ENCODE assay signal across 3 cellular contexts in the genomic region with DNA sequence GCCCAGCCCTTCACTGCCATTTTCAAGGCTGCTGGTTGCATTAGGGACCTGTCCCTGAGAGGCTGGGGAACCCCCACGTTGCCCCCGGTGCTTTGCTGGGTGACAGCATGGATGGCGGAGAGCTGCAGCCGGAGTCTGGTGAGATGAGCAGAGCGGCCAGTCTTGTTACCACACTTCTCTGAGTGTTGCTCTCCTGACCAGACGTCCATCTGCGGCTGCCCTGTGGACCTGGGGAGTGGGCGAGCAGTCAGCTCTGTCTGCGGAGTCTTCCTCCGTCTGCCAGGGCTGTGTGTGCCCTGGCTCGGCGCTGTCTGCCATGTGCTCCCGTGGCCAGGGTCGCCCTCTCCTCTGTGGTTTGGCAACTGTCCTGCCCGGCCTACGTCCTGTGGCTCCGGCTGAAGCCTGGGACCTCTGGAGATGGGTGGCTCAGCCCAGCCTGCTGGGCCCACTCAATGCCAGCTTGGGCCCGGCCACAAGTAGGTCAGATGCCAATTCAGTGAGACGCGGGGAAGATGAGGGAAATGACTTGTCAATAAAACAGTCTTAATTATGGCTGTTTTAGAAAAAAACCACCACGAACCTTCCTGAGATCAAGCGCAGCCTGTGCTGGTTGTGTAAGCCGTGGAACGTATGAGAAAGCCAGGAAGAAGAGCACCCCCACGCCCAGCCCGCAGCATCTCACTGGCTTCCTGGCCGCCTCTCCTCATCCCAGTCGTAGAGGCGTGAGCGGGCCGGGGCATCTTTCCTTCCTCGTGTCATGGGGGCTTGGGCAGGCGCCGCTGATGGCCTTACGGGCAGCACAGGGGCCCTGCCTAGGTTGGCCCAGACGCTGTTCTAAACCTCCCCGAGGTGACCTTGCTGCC.
TF ChIP-seq lines count a peak whose summit lies in the region.

No MANE protein-coding gene starts in this region.

TF ChIP-seq in SK-N-SH, 30 proteins besides CTCF, POLR2A, EP300 and RAD21 (continues in another document):
- TF ChIP-seq RCOR1 (IDR thresholded peaks at IDR 0.05; ENCODE audit: low read length) = no peak
- TF ChIP-seq, protein P1, sequence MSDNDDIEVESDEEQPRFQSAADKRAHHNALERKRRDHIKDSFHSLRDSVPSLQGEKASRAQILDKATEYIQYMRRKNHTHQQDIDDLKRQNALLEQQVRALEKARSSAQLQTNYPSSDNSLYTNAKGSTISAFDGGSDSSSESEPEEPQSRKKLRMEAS (IDR thresholded peaks at IDR 0.05; ENCODE audit: low read depth) = no peak
- TF ChIP-seq EZH2phosphoT487 (IDR thresholded peaks at IDR 0.05; ENCODE audit: borderline replicate concordance, low read depth) = no peak
- TF ChIP-seq FOSL2 (IDR thresholded peaks at IDR 0.05; ENCODE audit: borderline replicate concordance, low read depth) = no peak
- no peak for TF ChIP-seq FOXJ3 (CRISPR knock-in tag; IDR thresholded peaks at IDR 0.05)
- TF ChIP-seq, protein P2, sequence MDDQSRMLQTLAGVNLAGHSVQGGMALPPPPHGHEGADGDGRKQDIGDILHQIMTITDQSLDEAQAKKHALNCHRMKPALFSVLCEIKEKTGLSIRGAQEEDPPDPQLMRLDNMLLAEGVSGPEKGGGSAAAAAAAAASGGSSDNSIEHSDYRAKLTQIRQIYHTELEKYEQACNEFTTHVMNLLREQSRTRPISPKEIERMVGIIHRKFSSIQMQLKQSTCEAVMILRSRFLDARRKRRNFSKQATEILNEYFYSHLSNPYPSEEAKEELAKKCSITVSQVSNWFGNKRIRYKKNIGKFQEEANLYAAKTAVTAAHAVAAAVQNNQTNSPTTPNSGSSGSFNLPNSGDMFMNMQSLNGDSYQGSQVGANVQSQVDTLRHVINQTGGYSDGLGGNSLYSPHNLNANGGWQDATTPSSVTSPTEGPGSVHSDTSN (IDR thresholded peaks at IDR 0.05) = no peak
- no peak for TF ChIP-seq MXI1 (IDR thresholded peaks at IDR 0.05; ENCODE audit: low read depth, low read length)
- no peak for TF ChIP-seq GATA2 (CRISPR knock-in tag; IDR thresholded peaks at IDR 0.05)
- TF ChIP-seq, protein P3, sequence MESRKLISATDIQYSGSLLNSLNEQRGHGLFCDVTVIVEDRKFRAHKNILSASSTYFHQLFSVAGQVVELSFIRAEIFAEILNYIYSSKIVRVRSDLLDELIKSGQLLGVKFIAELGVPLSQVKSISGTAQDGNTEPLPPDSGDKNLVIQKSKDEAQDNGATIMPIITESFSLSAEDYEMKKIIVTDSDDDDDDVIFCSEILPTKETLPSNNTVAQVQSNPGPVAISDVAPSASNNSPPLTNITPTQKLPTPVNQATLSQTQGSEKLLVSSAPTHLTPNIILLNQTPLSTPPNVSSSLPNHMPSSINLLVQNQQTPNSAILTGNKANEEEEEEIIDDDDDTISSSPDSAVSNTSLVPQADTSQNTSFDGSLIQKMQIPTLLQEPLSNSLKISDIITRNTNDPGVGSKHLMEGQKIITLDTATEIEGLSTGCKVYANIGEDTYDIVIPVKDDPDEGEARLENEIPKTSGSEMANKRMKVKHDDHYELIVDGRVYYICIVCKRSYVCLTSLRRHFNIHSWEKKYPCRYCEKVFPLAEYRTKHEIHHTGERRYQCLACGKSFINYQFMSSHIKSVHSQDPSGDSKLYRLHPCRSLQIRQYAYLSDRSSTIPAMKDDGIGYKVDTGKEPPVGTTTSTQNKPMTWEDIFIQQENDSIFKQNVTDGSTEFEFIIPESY (IDR thresholded peaks at IDR 0.05; ENCODE audit: borderline replicate concordance, low read depth) = no peak
- no peak for TF ChIP-seq RFX5 (IDR thresholded peaks at IDR 0.05; ENCODE audit: low read length)
- TF ChIP-seq, protein P4, sequence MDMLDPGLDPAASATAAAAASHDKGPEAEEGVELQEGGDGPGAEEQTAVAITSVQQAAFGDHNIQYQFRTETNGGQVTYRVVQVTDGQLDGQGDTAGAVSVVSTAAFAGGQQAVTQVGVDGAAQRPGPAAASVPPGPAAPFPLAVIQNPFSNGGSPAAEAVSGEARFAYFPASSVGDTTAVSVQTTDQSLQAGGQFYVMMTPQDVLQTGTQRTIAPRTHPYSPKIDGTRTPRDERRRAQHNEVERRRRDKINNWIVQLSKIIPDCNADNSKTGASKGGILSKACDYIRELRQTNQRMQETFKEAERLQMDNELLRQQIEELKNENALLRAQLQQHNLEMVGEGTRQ (IDR thresholded peaks at IDR 0.05; ENCODE audit: borderline replicate concordance, low read depth, low read length) = no peak
- no peak for TF ChIP-seq ELF1 (IDR thresholded peaks at IDR 0.05)
- no peak for TF ChIP-seq CHD2 (IDR thresholded peaks at IDR 0.05; ENCODE audit: low read length, partially characterized antibody)

TF ChIP-seq in SK-N-SH treated with all-trans-retinoic acid at 6 μM for 48 hours, 23 proteins besides CTCF, POLR2A, EP300 and RAD21 (continues in another document):
- TF ChIP-seq, protein P5, sequence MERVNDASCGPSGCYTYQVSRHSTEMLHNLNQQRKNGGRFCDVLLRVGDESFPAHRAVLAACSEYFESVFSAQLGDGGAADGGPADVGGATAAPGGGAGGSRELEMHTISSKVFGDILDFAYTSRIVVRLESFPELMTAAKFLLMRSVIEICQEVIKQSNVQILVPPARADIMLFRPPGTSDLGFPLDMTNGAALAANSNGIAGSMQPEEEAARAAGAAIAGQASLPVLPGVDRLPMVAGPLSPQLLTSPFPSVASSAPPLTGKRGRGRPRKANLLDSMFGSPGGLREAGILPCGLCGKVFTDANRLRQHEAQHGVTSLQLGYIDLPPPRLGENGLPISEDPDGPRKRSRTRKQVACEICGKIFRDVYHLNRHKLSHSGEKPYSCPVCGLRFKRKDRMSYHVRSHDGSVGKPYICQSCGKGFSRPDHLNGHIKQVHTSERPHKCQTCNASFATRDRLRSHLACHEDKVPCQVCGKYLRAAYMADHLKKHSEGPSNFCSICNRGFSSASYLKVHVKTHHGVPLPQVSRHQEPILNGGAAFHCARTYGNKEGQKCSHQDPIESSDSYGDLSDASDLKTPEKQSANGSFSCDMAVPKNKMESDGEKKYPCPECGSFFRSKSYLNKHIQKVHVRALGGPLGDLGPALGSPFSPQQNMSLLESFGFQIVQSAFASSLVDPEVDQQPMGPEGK (CRISPR knock-in tag; IDR thresholded peaks at IDR 0.05; ENCODE audit: borderline replicate concordance) = no peak
- no peak for TF ChIP-seq GLIS3 (CRISPR knock-in tag; IDR thresholded peaks at IDR 0.05)
- no peak for TF ChIP-seq TCF4 (CRISPR knock-in tag; IDR thresholded peaks at IDR 0.05; ENCODE audit: borderline replicate concordance)
- no peak for TF ChIP-seq BACH2 (CRISPR knock-in tag; IDR thresholded peaks at IDR 0.05; ENCODE audit: borderline replicate concordance)
- no peak for TF ChIP-seq OSR1 (CRISPR knock-in tag; IDR thresholded peaks at IDR 0.05)
- TF ChIP-seq, protein P6, sequence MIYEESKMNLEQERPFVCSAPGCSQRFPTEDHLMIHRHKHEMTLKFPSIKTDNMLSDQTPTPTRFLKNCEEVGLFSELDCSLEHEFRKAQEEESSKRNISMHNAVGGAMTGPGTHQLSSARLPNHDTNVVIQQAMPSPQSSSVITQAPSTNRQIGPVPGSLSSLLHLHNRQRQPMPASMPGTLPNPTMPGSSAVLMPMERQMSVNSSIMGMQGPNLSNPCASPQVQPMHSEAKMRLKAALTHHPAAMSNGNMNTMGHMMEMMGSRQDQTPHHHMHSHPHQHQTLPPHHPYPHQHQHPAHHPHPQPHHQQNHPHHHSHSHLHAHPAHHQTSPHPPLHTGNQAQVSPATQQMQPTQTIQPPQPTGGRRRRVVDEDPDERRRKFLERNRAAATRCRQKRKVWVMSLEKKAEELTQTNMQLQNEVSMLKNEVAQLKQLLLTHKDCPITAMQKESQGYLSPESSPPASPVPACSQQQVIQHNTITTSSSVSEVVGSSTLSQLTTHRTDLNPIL (CRISPR knock-in tag; IDR thresholded peaks at IDR 0.05; ENCODE audit: low read depth) = no peak
- no peak for TF ChIP-seq PPARA (CRISPR knock-in tag; IDR thresholded peaks at IDR 0.05; ENCODE audit: borderline replicate concordance)
- no peak for TF ChIP-seq ZFP3 (CRISPR knock-in tag; IDR thresholded peaks at IDR 0.05)
- no peak for TF ChIP-seq RARB (CRISPR knock-in tag; IDR thresholded peaks at IDR 0.05)
- TF ChIP-seq SNAI2 (CRISPR knock-in tag; IDR thresholded peaks at IDR 0.05) = no peak
- no peak for TF ChIP-seq CSDC2 (CRISPR knock-in tag; IDR thresholded peaks at IDR 0.05)
- TF ChIP-seq, protein P7, sequence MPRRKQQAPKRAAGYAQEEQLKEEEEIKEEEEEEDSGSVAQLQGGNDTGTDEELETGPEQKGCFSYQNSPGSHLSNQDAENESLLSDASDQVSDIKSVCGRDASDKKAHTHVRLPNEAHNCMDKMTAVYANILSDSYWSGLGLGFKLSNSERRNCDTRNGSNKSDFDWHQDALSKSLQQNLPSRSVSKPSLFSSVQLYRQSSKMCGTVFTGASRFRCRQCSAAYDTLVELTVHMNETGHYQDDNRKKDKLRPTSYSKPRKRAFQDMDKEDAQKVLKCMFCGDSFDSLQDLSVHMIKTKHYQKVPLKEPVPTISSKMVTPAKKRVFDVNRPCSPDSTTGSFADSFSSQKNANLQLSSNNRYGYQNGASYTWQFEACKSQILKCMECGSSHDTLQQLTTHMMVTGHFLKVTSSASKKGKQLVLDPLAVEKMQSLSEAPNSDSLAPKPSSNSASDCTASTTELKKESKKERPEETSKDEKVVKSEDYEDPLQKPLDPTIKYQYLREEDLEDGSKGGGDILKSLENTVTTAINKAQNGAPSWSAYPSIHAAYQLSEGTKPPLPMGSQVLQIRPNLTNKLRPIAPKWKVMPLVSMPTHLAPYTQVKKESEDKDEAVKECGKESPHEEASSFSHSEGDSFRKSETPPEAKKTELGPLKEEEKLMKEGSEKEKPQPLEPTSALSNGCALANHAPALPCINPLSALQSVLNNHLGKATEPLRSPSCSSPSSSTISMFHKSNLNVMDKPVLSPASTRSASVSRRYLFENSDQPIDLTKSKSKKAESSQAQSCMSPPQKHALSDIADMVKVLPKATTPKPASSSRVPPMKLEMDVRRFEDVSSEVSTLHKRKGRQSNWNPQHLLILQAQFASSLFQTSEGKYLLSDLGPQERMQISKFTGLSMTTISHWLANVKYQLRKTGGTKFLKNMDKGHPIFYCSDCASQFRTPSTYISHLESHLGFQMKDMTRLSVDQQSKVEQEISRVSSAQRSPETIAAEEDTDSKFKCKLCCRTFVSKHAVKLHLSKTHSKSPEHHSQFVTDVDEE (CRISPR knock-in tag; IDR thresholded peaks at IDR 0.05) = no peak
- no peak for TF ChIP-seq ZFP30 (CRISPR knock-in tag; IDR thresholded peaks at IDR 0.05)
- no peak for TF ChIP-seq ZNF70 (CRISPR knock-in tag; IDR thresholded peaks at IDR 0.05)
- TF ChIP-seq ISL1 (CRISPR knock-in tag; IDR thresholded peaks at IDR 0.05) = no peak
- no peak for TF ChIP-seq ZC3H10 (CRISPR knock-in tag; IDR thresholded peaks at IDR 0.05)

TF ChIP-seq in HepG2, 621 proteins besides CTCF, POLR2A, EP300 and RAD21:
- TF ChIP-seq, protein P8, sequence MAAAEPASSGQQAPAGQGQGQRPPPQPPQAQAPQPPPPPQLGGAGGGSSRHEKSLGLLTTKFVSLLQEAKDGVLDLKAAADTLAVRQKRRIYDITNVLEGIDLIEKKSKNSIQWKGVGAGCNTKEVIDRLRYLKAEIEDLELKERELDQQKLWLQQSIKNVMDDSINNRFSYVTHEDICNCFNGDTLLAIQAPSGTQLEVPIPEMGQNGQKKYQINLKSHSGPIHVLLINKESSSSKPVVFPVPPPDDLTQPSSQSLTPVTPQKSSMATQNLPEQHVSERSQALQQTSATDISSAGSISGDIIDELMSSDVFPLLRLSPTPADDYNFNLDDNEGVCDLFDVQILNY (CRISPR knock-in tag; conservative IDR thresholded peaks at IDR 0.05) = no peak
- TF ChIP-seq RBFOX2 (IDR thresholded peaks at IDR 0.05; ENCODE audit: low read depth, low read length) = 0 out of 2 replicates have a peak, but pooled peaks have one; percentile 21
